1 cellular context compared by ENCODE assay signal in the genomic region with DNA sequence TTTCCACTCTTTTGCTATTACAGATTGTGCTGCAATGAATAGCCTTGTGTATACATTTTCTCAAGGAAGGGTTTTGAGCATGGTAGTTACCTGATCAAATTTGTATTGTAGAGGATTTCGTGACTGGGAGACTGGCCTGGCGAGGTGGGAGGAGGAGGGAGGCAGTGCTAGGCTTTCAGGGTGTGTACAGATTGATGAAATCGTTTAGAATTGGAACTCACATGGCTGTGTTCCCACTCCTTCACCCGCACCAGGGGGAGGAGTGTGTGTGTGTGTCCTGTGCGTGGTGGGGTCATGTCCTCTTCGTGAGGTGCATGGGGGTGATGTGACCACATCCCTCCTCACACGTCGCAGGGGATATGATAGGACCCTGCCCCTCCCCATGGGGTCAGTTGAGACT.
TF ChIP-seq lines count a peak whose summit lies in the region.

No MANE protein-coding gene starts in this region.

TF ChIP-seq in GM23338, 12 proteins besides CTCF, POLR2A, EP300 and RAD21 (continued from another document):
- no peak for TF ChIP-seq ZNF462 (CRISPR knock-in tag; IDR thresholded peaks at IDR 0.05)
- TF ChIP-seq, protein P1, sequence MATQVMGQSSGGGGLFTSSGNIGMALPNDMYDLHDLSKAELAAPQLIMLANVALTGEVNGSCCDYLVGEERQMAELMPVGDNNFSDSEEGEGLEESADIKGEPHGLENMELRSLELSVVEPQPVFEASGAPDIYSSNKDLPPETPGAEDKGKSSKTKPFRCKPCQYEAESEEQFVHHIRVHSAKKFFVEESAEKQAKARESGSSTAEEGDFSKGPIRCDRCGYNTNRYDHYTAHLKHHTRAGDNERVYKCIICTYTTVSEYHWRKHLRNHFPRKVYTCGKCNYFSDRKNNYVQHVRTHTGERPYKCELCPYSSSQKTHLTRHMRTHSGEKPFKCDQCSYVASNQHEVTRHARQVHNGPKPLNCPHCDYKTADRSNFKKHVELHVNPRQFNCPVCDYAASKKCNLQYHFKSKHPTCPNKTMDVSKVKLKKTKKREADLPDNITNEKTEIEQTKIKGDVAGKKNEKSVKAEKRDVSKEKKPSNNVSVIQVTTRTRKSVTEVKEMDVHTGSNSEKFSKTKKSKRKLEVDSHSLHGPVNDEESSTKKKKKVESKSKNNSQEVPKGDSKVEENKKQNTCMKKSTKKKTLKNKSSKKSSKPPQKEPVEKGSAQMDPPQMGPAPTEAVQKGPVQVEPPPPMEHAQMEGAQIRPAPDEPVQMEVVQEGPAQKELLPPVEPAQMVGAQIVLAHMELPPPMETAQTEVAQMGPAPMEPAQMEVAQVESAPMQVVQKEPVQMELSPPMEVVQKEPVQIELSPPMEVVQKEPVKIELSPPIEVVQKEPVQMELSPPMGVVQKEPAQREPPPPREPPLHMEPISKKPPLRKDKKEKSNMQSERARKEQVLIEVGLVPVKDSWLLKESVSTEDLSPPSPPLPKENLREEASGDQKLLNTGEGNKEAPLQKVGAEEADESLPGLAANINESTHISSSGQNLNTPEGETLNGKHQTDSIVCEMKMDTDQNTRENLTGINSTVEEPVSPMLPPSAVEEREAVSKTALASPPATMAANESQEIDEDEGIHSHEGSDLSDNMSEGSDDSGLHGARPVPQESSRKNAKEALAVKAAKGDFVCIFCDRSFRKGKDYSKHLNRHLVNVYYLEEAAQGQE (IDR thresholded peaks at IDR 0.05; ENCODE audit: unreplicated experiment) = no peak
- TF ChIP-seq, protein P2, sequence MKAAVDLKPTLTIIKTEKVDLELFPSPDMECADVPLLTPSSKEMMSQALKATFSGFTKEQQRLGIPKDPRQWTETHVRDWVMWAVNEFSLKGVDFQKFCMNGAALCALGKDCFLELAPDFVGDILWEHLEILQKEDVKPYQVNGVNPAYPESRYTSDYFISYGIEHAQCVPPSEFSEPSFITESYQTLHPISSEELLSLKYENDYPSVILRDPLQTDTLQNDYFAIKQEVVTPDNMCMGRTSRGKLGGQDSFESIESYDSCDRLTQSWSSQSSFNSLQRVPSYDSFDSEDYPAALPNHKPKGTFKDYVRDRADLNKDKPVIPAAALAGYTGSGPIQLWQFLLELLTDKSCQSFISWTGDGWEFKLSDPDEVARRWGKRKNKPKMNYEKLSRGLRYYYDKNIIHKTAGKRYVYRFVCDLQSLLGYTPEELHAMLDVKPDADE (IDR thresholded peaks at IDR 0.05) = no peak
- TF ChIP-seq EZH2 (IDR thresholded peaks at IDR 0.05; ENCODE audit: low read depth, unreplicated experiment) = no peak
- no peak for TF ChIP-seq POLR2AphosphoS5 (IDR thresholded peaks at IDR 0.05; ENCODE audit: low read depth)
- no peak for TF ChIP-seq ZNF114 (CRISPR knock-in tag; IDR thresholded peaks at IDR 0.05)
